Comparison of ENCODE assay signal across 8 cellular contexts in the genomic region with DNA sequence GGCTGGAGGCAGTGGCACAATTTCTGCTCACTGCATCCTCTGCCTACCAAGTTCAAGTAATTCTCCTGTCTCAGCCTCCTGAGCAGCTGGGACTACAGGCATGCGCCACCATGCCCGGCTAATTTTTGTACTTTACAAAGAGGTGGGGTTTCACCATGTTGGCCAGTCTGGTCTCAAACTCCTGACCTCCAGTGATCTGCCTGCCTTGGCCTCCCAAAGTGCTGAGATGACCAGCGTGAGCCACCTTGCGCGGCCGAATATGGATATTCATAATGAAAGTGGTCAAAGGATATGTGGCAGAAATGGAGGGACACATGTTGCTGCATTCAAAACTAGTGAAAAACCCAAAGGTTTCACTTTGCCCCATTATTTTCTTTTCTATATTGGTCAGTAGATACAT. TPM values are rescaled to one million over a fixed set of nuclear protein-coding genes. Genes with fewer than 3 reads are reported as not detected.
A peak's percentile ranks its signal among the peaks of the same experiment; 100 is the strongest.
DNase-seq lines count a peak whose midpoint lies in the region; ATAC-seq and TF ChIP-seq lines count a peak whose summit lies in the region.
"Not testable (repeated sequence)": the region's sequence is repeated elsewhere in the genome, so short reads cannot be mapped to it uniquely, and the experiment has no call there.

No MANE protein-coding gene starts in this region.

- not testable (repeated sequence) for H3F3A ChIP-seq in OCI-LY1 (ENCODE audit: insufficient read depth, low read length)

- peak; percentile 58 for ATAC-seq in GM18870 (IDR thresholded peaks at IDR 0.05; ENCODE audit: unreplicated experiment)
- ATAC-seq in GM19455 (IDR thresholded peaks at IDR 0.05; ENCODE audit: unreplicated experiment): peak; percentile 84
- ATAC-seq in GM21576 (IDR thresholded peaks at IDR 0.05; ENCODE audit: unreplicated experiment): peak; percentile 56
- peak; percentile 67 for ATAC-seq in HG02884 (IDR thresholded peaks at IDR 0.05; ENCODE audit: unreplicated experiment)
- peak; percentile 61 for ATAC-seq in HG03280 (IDR thresholded peaks at IDR 0.05; ENCODE audit: unreplicated experiment)
- ATAC-seq in naive B cell (ENCODE audit: low read depth in 2 of 2): not testable (repeated sequence)

- H3K36me3 Mint-ChIP-seq in naive B cell: not testable (repeated sequence)

- peak overlapping the region in 1 of 6 donors; percentile 58 for H3K27ac Mint-ChIP-seq in naive B cell

- H3K4me1 Mint-ChIP-seq in naive B cell: peaks cover 26 to 37% (median 31%) of the 10 kb centered on the region in 3 donors

- H3K27ac ChIP-seq in OCI-LY1 (ENCODE audit: low read depth, low read length, poor library complexity, severe bottlenecking): peak overlapping the region; percentile 45

- H3K4me1 ChIP-seq in OCI-LY1 (ENCODE audit: insufficient read depth, low read length, severe bottlenecking): peaks cover 75% of the 10 kb centered on the region

- H2AFZ ChIP-seq in OCI-LY1 (ENCODE audit: low read length): not testable (repeated sequence)

- H3K9me3 ChIP-seq in OCI-LY1 (ENCODE audit: low read length): not testable (repeated sequence)

- not testable (repeated sequence) for H3K9me2 ChIP-seq in OCI-LY1 (ENCODE audit: low read depth, low read length)

- H3K27me3 ChIP-seq in OCI-LY1 (ENCODE audit: insufficient read depth, low read length): not testable (repeated sequence)

- not testable (repeated sequence) for H4K20me1 ChIP-seq in OCI-LY1 (ENCODE audit: insufficient read depth, low read length)

- not testable (repeated sequence) for DNase-seq in naive B cell

- peaks cover 13% of the 10 kb centered on the region; the same call in 1 of the 2 replicates for H3K36me3 ChIP-seq in OCI-LY1 (ENCODE audit: insufficient read depth, low read length)

- not testable (repeated sequence) for H3K9me3 Mint-ChIP-seq in naive B cell

- peak overlapping the region in 5 of 8 donors; percentile 6 to 71 (median 53) for H3K4me3 Mint-ChIP-seq in naive B cell

- peak overlapping the region; percentile 19 for H3K4me3 ChIP-seq in GM12875 (ENCODE audit: low read depth, low read length)
- not testable (repeated sequence) for H3K4me3 ChIP-seq in OCI-LY1 (ENCODE audit: low read depth, low read length, poor library complexity, severe bottlenecking)

- H3K79me2 ChIP-seq in OCI-LY1 (ENCODE audit: insufficient read depth, low read length): peaks cover 74% of the 10 kb centered on the region

- H3K9ac ChIP-seq in OCI-LY1 (ENCODE audit: low read length): not testable (repeated sequence)

- not testable (repeated sequence) for H3K27me3 Mint-ChIP-seq in naive B cell

- TF ChIP-seq CTCF in GM12875 (IDR thresholded peaks at IDR 0.05; ENCODE audit: borderline replicate concordance, insufficient read depth, low read depth, low read length); OCI-LY1 (IDR thresholded peaks at IDR 0.05; ENCODE audit: low read length): not testable (repeated sequence)

- peak overlapping the region; percentile 49; the same call in 1 of the 2 replicates for H3K4me2 ChIP-seq in OCI-LY1 (ENCODE audit: low read length)

RNA-seq across cellular contexts. Expression of a gene that starts 40.2 kb away (rescaled TPM):
- polyA plus RNA-seq in naive B cell (ENCODE audit: low read depth in 6 of 6): 100 to 1,000 TPM; 106 to 189 (median 148) TPM

RNA-seq across cellular contexts. Expression of a gene that starts 53.1 kb away (rescaled TPM):
- polyA plus RNA-seq in naive B cell (ENCODE audit: low read depth in 6 of 6): 1 to 10 TPM in 2 of 6 donors, under 1 TPM in 3, not detected in 1; 0.58 to 1.7 (median 0.97) TPM
